8 cellular contexts compared by ENCODE assay signal in genomic region chr14:75981826-75982723, GRCh38. TPM values are rescaled to one million over a fixed set of nuclear protein-coding genes. Genes with fewer than 3 reads are reported as not detected.
A peak's percentile ranks its signal among the peaks of the same experiment; 100 is the strongest.
DNase-seq lines count a peak whose midpoint lies in the region; ATAC-seq, FAIRE-seq and TF ChIP-seq lines count a peak whose summit lies in the region.

Gene TGFB3 (minus strand): TSS chr14:75981995. CDS start chr14:75980893, 1,102 bp downstream.

- peak; percentile 43 for ATAC-seq in HG03175 (IDR thresholded peaks at IDR 0.05; ENCODE audit: unreplicated experiment)
- ATAC-seq in activated CD4-positive, alpha-beta T cell treated with anti-CD3 and anti-CD28 coated beads for 36 hours, result peak; percentile 62
- no peak for ATAC-seq in HG03025 (IDR thresholded peaks at IDR 0.05; ENCODE audit: low FRiP score, unreplicated experiment)

- DNase-seq in GM12892 (ENCODE audit: insufficient read length), result peak; percentile 71
- DNase-seq in NCI-H446 treated with DMSO at 0.1 percent for 48 hours (lab: John Stamatoyannopoulos, UW), result peak; percentile 60
- DNase-seq in activated CD4-positive, alpha-beta T cell treated with anti-CD3 and anti-CD28 coated beads for 36 hours, result peak; percentile 86
- DNase-seq in chondrocyte (ENCODE audit: low spot score), result peak; percentile 94
- peak; percentile 83 for DNase-seq in kidney tubule cell (ENCODE audit: low spot score)
- DNase-seq in stimulated activated CD4-positive, alpha-beta T cell treated with anti-CD3 and anti-CD28 coated beads, Interleukin-15, amount 100 ng/mL, for 1 hour (ENCODE audit: low read depth in 1 of 2, low spot score in 1 of 2), result peak; percentile 59 to 69

- no peaks in the 10 kb centered on the region for H3K27me3 Mint-ChIP-seq in activated CD4-positive, alpha-beta T cell treated with anti-CD3 and anti-CD28 coated beads for 36 hours
- H3K27me3 Mint-ChIP-seq in chondrocyte (ENCODE audit: low read depth), result no peaks in the 10 kb centered on the region

- intact Hi-C loops in activated CD4-positive, alpha-beta T cell treated with anti-CD3 and anti-CD28 coated beads for 36 hours (cut with DNase I, micrococcal nuclease), result loop anchor here (1.0 to 10.0 kb wide), 9 partner anchors 76 to 1113 kb away; partner anchors contain the start of genes CIPC (in 1 of the 2), ERG28 (in 1 of the 2), NEK9 (in 1 of the 2) and TMED10 (in 1 of the 2)

- H3K9me3 Mint-ChIP-seq in activated CD4-positive, alpha-beta T cell treated with anti-CD3 and anti-CD28 coated beads for 36 hours (ENCODE audit: low read depth), result no peaks in the 10 kb centered on the region
- H3K9me3 Mint-ChIP-seq in chondrocyte (ENCODE audit: low read depth), result no peaks in the 10 kb centered on the region

- POLR2A ChIA-PET in activated CD4-positive, alpha-beta T cell treated with anti-CD3 and anti-CD28 coated beads for 36 hours (lab: Charles Lee), result interaction anchor here (0.7 to 1.0 kb wide), 3 partner anchors 75 to 812 kb away, joined by 3 to 5 read pairs (median 3); no protein-coding TSS in a partner anchor

- peak within 1 kb of the TSS; percentile 78 for H3K27ac Mint-ChIP-seq in activated CD4-positive, alpha-beta T cell treated with anti-CD3 and anti-CD28 coated beads for 36 hours
- H3K27ac Mint-ChIP-seq in chondrocyte (ENCODE audit: unreplicated experiment), result peak within 1 kb of the TSS; percentile 97

- peaks cover 42% of the 10 kb centered on the region for H3K4me1 Mint-ChIP-seq in activated CD4-positive, alpha-beta T cell treated with anti-CD3 and anti-CD28 coated beads for 36 hours
- peaks cover 69% of the 10 kb centered on the region for H3K4me1 Mint-ChIP-seq in chondrocyte (ENCODE audit: low read depth)

- H3K36me3 Mint-ChIP-seq in activated CD4-positive, alpha-beta T cell treated with anti-CD3 and anti-CD28 coated beads for 36 hours (ENCODE audit: low read depth), result no peaks in the 10 kb centered on the region
- H3K36me3 Mint-ChIP-seq in chondrocyte (ENCODE audit: low read depth), result peaks cover 4% of the 10 kb centered on the region

- TF ChIP-seq CTCF in chondrocyte (IDR thresholded peaks at IDR 0.05), result peak; percentile 90

- no peak for TF ChIP-seq POLR2A in GM12892 (IDR thresholded peaks at IDR 0.05; ENCODE audit: low read depth, low read length)

- CTCF ChIA-PET in activated CD4-positive, alpha-beta T cell treated with anti-CD3 and anti-CD28 coated beads for 36 hours (lab: Charles Lee), result interaction anchor here (0.7 to 8.2 kb wide), 17 partner anchors 9 to 687 kb away, joined by 3 to 91 read pairs (median 4); no protein-coding TSS in a partner anchor

- peak; percentile 81 for FAIRE-seq in GM12892 (lab: Jason Lieb, UNC)

- H3K4me3 Mint-ChIP-seq in activated CD4-positive, alpha-beta T cell treated with anti-CD3 and anti-CD28 coated beads for 36 hours, result peak within 1 kb of the TSS; percentile 67
- H3K4me3 Mint-ChIP-seq in chondrocyte (ENCODE audit: unreplicated experiment), result peak within 1 kb of the TSS; percentile 80

RNA-seq across cellular contexts. Expression of gene TGFB3, which starts in this region (rescaled TPM):
- 0.89 TPM for polyA plus RNA-seq in GM12892 (2012; ENCODE audit: missing spikeins)
- total RNA-seq in activated CD4-positive, alpha-beta T cell treated with anti-CD3 and anti-CD28 coated beads for 36 hours, result 1 to 10 TPM; 4.1 to 4.4 TPM
- total RNA-seq in chondrocyte, result 200 to 223 TPM (median 222 TPM) in 3 replicates

Comparison
In these comparisons a context has a peak if more than half of its experiments do, and no peak if none do; other contexts are left out.
1. RNA of gene TGFB3 (total RNA-seq): 200 to 223 TPM in chondrocyte; 4.1 to 4.4 TPM in activated CD4-positive, alpha-beta T cell treated with anti-CD3 and anti-CD28 coated beads for 36 hours; every median in the first group is over 10 times any median in the second.
2. Peak in every context shown above with its lines, with median percentiles within 50 percentile points of each other: DNase-seq.